ENCODE assay signal across 8 cellular contexts in the genomic region with DNA sequence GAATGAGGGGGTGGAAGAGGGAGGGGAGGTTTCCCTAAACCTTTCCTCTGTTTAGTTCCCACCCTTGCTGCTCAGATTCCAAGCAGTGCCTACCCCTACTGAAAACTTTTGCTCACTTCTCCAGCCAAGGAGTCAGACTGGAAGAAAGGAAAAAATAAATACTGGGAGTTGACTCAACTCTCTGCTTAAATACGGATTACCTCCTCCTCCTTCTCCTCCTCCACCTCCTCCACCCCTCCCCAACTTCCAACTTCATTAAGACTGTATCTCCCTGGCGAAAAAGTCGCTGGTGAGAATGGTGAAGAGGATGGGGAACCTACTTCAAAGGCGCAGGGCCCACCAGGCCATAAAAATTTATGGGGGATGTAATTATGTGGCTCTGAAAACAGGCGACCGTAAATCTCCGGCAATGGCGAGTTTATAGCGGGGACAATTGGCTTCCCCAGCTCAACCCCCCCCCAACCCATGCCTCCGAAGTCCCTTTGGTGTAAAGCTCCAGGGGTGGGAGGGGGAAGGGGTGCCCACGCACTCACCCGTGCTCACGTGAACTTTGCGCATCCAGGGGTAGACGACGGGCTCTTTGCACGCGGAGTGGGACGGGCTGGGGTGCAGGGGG. TPM values are rescaled to one million over a fixed set of nuclear protein-coding genes. Genes with fewer than 3 reads are reported as not detected.
A peak's percentile ranks its signal among the peaks of the same experiment; 100 is the strongest.
DNase-seq lines count a peak whose midpoint lies in the region; ATAC-seq and TF ChIP-seq lines count a peak whose summit lies in the region.

No MANE protein-coding gene starts in this region.

- peaks cover 22% of the 10 kb centered on the region for H3K4me1 ChIP-seq in colonic mucosa

- peak overlapping the region; percentile 66 to 76 for H3K9ac ChIP-seq in colonic mucosa (ENCODE audit: low read depth in 2 of 2, low read length in 2 of 2)

- DNase-seq in GM12864 (ENCODE audit: low read depth): no peak
- DNase-seq in M059J (ENCODE audit: low read depth): peak; percentile 72
- peak; percentile 63 for DNase-seq in colonic mucosa
- no peak for DNase-seq in omental fat pad (ENCODE audit: low spot score)
- no peak for DNase-seq in stimulated activated CD4-positive, alpha-beta T cell treated with anti-CD3 and anti-CD28 coated beads, Interleukin-1b, Interleukin-23, amount 100 ng/mL, for 48 hours
- no peak for DNase-seq in medulla oblongata (ENCODE audit: extremely low spot score)
- no peak for DNase-seq in kidney tubule cell (ENCODE audit: low spot score)

- no peaks in the 10 kb centered on the region for H3K9me3 ChIP-seq in colonic mucosa

- TF ChIP-seq CTCF in GM12864 (IDR thresholded peaks at IDR 0.05; ENCODE audit: low read depth, low read length, missing control alignments) (no peak), colonic mucosa (IDR thresholded peaks at IDR 0.05) (no peak), omental fat pad (IDR thresholded peaks at IDR 0.05) (no peak)

- H3K27me3 ChIP-seq in colonic mucosa: peaks cover 3% of the 10 kb centered on the region

- ATAC-seq in omental fat pad (ENCODE audit: low FRiP score) (peak; percentile 18), GM21515 (IDR thresholded peaks at IDR 0.05; ENCODE audit: unreplicated experiment) (no peak)

- peak overlapping the region; percentile 70 for H3K27ac ChIP-seq in colonic mucosa

- H3K36me3 ChIP-seq in colonic mucosa: no peaks in the 10 kb centered on the region

- intact Hi-C loops in colonic mucosa (cut with DNase I): no loop called here

- peak overlapping the region; percentile 84 for H3K4me3 ChIP-seq in GM12864 (ENCODE audit: low read depth, low read length)
- H3K4me3 ChIP-seq in colonic mucosa: peak overlapping the region; percentile 35

RNA-seq across cellular contexts. Expression of gene HOXB4, which starts 0.7 kb away (rescaled TPM):
- total RNA-seq in M059J (2014; rRNA removed; shearing (Covaris generic)): 0.20 and 0.57 TPM in 2 replicates
- total RNA-seq in colonic mucosa (1 to 10 TPM; 2.5 to 4.7 TPM), omental fat pad (1 to 10 TPM; 1.6 to 8.7 (median 3.4) TPM)

RNA-seq across cellular contexts. Expression of gene HOXB3, which starts 12.6 kb away (rescaled TPM):
- total RNA-seq in M059J (2014; rRNA removed; shearing (Covaris generic)): 10.2 and 15.4 TPM in 2 replicates
- 10 to 100 TPM; 17.4 to 31.8 TPM for total RNA-seq in colonic mucosa
- 10 to 100 TPM in 2 of 4 donors, 1 to 10 TPM in 2; 4.8 to 30.3 (median 10.6) TPM for total RNA-seq in omental fat pad

RNA-seq across cellular contexts. Expression of gene HOXB5, which starts 16.1 kb away (rescaled TPM):
- total RNA-seq in M059J (2014; rRNA removed; shearing (Covaris generic)): 0.10 and 0.37 TPM in 2 replicates
- total RNA-seq in colonic mucosa (10 to 100 TPM; 11.0 to 22.7 TPM), omental fat pad (1 to 10 TPM in 2 of 4 donors, under 1 TPM in 2; 0.72 to 3.3 (median 1.4) TPM)

RNA-seq across cellular contexts. Expression of gene HOXB6, which starts 27.3 kb away (rescaled TPM):
- 6.2 and 9.4 TPM in 2 replicates for total RNA-seq in M059J (2014; rRNA removed; shearing (Covaris generic))
- total RNA-seq in colonic mucosa (10 to 100 TPM; 30.0 to 71.0 TPM), omental fat pad (10 to 100 TPM in 3 of 4 donors, 1 to 10 TPM in 1; 9.2 to 22.7 (median 15.5) TPM)

RNA-seq across cellular contexts. Expression of gene HOXB2, which starts 32.5 kb away (rescaled TPM):
- total RNA-seq in M059J (2014; rRNA removed; shearing (Covaris generic)): 17.4 and 30.7 TPM in 2 replicates
- total RNA-seq in colonic mucosa (1 to 10 TPM; 2.6 to 6.4 TPM), omental fat pad (10 to 100 TPM in 3 of 4 donors, 1 to 10 TPM in 1; 9.7 to 35.2 (median 16.3) TPM)

Comparison
In these comparisons a context has a peak if more than half of its experiments do, and no peak if none do; other contexts are left out.
1. DNase-seq: peak in M059J (single experiment) and colonic mucosa (single experiment); none in GM12864 (single experiment), omental fat pad (single experiment), stimulated activated CD4-positive, alpha-beta T cell treated with anti-CD3 and anti-CD28 coated beads, Interleukin-1b, Interleukin-23, amount 100 ng/mL, for 48 hours (single experiment), medulla oblongata (single experiment) and kidney tubule cell (single experiment).